Comparison of ENCODE assay signal across 11 cellular contexts in genomic region chr7:36048902-36049240, GRCh38.
DNase-seq lines count a peak whose midpoint lies in the region; ATAC-seq and TF ChIP-seq lines count a peak whose summit lies in the region.
"Had no signal": no experiment of that assay in that cellular context is flagged by ENCODE, and none has a peak within 500 bp of the region (broad histone marks: within the 10 kb centered on the region; RNA-seq: fewer than 3 reads in every experiment).

No MANE protein-coding gene starts in this region.

- no peaks in the 10 kb centered on the region for H3K9me3 ChIP-seq in IMR-90 (ENCODE audit: control insufficient read depth, insufficient read depth, low read length)
- H3K9me3 ChIP-seq in breast epithelium, result no peaks in the 10 kb centered on the region
- H3K9me3 ChIP-seq in osteoblast (ENCODE audit: low read depth, low read length), result no peaks in the 10 kb centered on the region
- H3K9me3 ChIP-seq: SJSA1, spleen had no signal

- peak overlapping the region; percentile 57; the same call in 1 of the 3 replicates for H2BK15ac ChIP-seq in IMR-90 (ENCODE audit: low read depth, low read length)

- H3K18ac ChIP-seq in IMR-90 (ENCODE audit: low read depth, low read length), result peak overlapping the region; percentile 57

- H3K4me1 ChIP-seq in IMR-90 (ENCODE audit: control insufficient read depth, insufficient read depth, low read length), result peaks cover 22% of the 10 kb centered on the region
- peaks cover 12 to 18% of the 10 kb centered on the region in 2 donors for H3K4me1 ChIP-seq in breast epithelium
- H3K4me1 ChIP-seq in osteoblast (ENCODE audit: insufficient read depth, low read length), result peaks cover 40% of the 10 kb centered on the region
- H3K4me1 ChIP-seq: SJSA1 had no signal

- no peak for TF ChIP-seq CTCF in IMR-90 (conservative IDR thresholded peaks at IDR 0.05; ENCODE audit: low read depth, low read length)
- TF ChIP-seq CTCF in breast epithelium (IDR thresholded peaks at IDR 0.05), result no peak
- TF ChIP-seq CTCF in osteoblast (IDR thresholded peaks at IDR 0.05; ENCODE audit: extremely low read depth, low read depth, low read length), result no peak

- peak overlapping the region; percentile 65 for H4K5ac ChIP-seq in IMR-90 (ENCODE audit: low read depth, low read length)

- peak overlapping the region; percentile 81; the same call in 1 of the 2 replicates for H2AK5ac ChIP-seq in IMR-90 (ENCODE audit: low read depth, low read length)

- H2AK9ac ChIP-seq in IMR-90 (replicated peaks; ENCODE audit: low read depth, low read length, poor library complexity), result no peak overlapping the region

- H4K91ac ChIP-seq in IMR-90 (ENCODE audit: insufficient read depth, low read depth, low read length), result peak overlapping the region; percentile 58; the same call in 1 of the 2 replicates

- POLR2A ChIA-PET in IMR-90 (lab: Charles Lee; ENCODE audit: unreplicated experiment), result no interaction called here

- H3K9ac ChIP-seq in IMR-90 (ENCODE audit: low read depth, low read length), result no peak overlapping the region

- peak overlapping the region; percentile 82 for H2BK120ac ChIP-seq in IMR-90 (ENCODE audit: low read depth, low read length)

- H3K36me3 ChIP-seq in IMR-90 (ENCODE audit: control insufficient read depth, insufficient read depth, low read length), result no peaks in the 10 kb centered on the region
- H3K36me3 ChIP-seq in breast epithelium, result no peaks in the 10 kb centered on the region
- no peaks in the 10 kb centered on the region for H3K36me3 ChIP-seq in osteoblast (ENCODE audit: insufficient read depth, low read length)
- H3K36me3 ChIP-seq: SJSA1, spleen had no signal

- WGBS in IMR-90 (ENCODE audit: extremely low coverage in 2 of 2, insufficient read length in 1 of 2), 2 experiments, result no CpG with 5 or more reads among the region's 2 CpGs

- H3K27ac ChIP-seq in IMR-90 (ENCODE audit: insufficient read depth, low read length) (no peak overlapping the region), breast epithelium (peak overlapping the region; percentile 65 to 85), osteoblast (ENCODE audit: low read depth, low read length) (peak overlapping the region; percentile 70)
- H3K27ac ChIP-seq: SJSA1 had no signal

- no peak for TF ChIP-seq POLR2A in IMR-90 (IDR thresholded peaks at IDR 0.05; ENCODE audit: low read depth, low read length)
- TF ChIP-seq POLR2A in breast epithelium (IDR thresholded peaks at IDR 0.05), result no peak

- in situ Hi-C loops in IMR-90 (cut with MboI; ENCODE audit: low sequenced_read_pairs), result no loop called here

- H3K14ac ChIP-seq in IMR-90 (replicated peaks; ENCODE audit: low read depth, low read length), result peak overlapping the region; percentile 79

- TF ChIP-seq RAD21 in IMR-90 (IDR thresholded peaks at IDR 0.05; ENCODE audit: low read length), result no peak

- DNase-seq in DMS 273 (lab: John Stamatoyannopoulos, UW; ENCODE audit: unreplicated experiment), result peak; percentile 75
- DNase-seq in IMR-90, result peak; percentile 31
- DNase-seq in breast epithelium (ENCODE audit: low spot score in 2 of 2), result no peak
- DNase-seq in osteoblast (ENCODE audit: insufficient read length, low spot score, missing footprints), result no peak
- DNase-seq in HPDE6-E6E7 (ENCODE audit: extremely low spot score), result no peak
- no peak for DNase-seq in GF-D8 (lab: John Stamatoyannopoulos, UW)
- DNase-seq in activated T-cell treated with anti-CD3 and anti-CD28 coated beads, Interleukin-2, amount 50 U/mL, for 1 hour, result no peak
- no peak for DNase-seq in stimulated activated CD4-positive, alpha-beta T cell treated with anti-CD3 and anti-CD28 coated beads, Interleukin-4, amount 100 ng/mL, for 24 hours
- DNase-seq: DMS79, spleen had no signal

- H2BK20ac ChIP-seq in IMR-90 (ENCODE audit: low read depth, low read length), result peak overlapping the region; percentile 83; the same call in 1 of the 2 replicates

- H3K56ac ChIP-seq in IMR-90 (ENCODE audit: extremely low read depth, insufficient read depth, low read length), result no peak overlapping the region

- no TSS peak for BruUV-seq in IMR-90 (replicated peaks; lab: Mats Ljungman, UMichigan)

- H3K4me3 ChIP-seq in IMR-90 (ENCODE audit: insufficient read depth, low read depth, low read length) (no peak overlapping the region), breast epithelium (no peak overlapping the region), osteoblast (ENCODE audit: insufficient read depth, low read length) (no peak overlapping the region)
- H3K4me3 ChIP-seq: SJSA1, spleen had no signal

- peak overlapping the region; percentile 46 to 82 for H4K8ac ChIP-seq in IMR-90 (ENCODE audit: low read depth in 2 of 2, low read length in 2 of 2)

- H3K23ac ChIP-seq in IMR-90 (ENCODE audit: low read depth, low read length), result peak overlapping the region; percentile 60

- dilution Hi-C loops in IMR-90 (cut with HindIII; ENCODE audit: low sequenced_read_pairs, unreplicated experiment), result no loop called here

- intact Hi-C loops in IMR-90 (cut with micrococcal nuclease) (loop anchor here (1.0 to 5.0 kb wide), 2 partner anchors 19 to 68 kb away; no protein-coding TSS in a partner anchor), breast epithelium (cut with DNase I; ENCODE audit: low total_unique reads) (no loop called here)

- ATAC-seq in IMR-90 (ENCODE audit: low read depth), result no peak

- peak overlapping the region; percentile 83 for H3K4ac ChIP-seq in IMR-90 (ENCODE audit: low read depth, low read length)

- H3K79me2 ChIP-seq in osteoblast (ENCODE audit: insufficient read depth, low read length), result no peaks in the 10 kb centered on the region

- H3K79me1 ChIP-seq in IMR-90 (ENCODE audit: low read depth in 1 of 2, low read length in 2 of 2), result no peaks in the 10 kb centered on the region

- H4K20me1 ChIP-seq in IMR-90 (ENCODE audit: insufficient read depth, low read length), result no peaks in the 10 kb centered on the region
- no peaks in the 10 kb centered on the region for H4K20me1 ChIP-seq in osteoblast (ENCODE audit: insufficient read depth, low read length)

- H2BK5ac ChIP-seq in IMR-90 (ENCODE audit: low read depth, low read length, poor library complexity, severe bottlenecking), result no peak overlapping the region

- peaks cover 11% of the 10 kb centered on the region for H3K9me1 ChIP-seq in IMR-90 (ENCODE audit: insufficient read depth, low read length)

- H2AFZ ChIP-seq in IMR-90 (replicated peaks; ENCODE audit: low read length, poor library complexity) (peak overlapping the region; percentile 80), osteoblast (ENCODE audit: low read length) (peak overlapping the region; percentile 70)

- no peaks in the 10 kb centered on the region for H3K27me3 ChIP-seq in IMR-90 (ENCODE audit: control insufficient read depth, insufficient read depth, low read length)
- H3K27me3 ChIP-seq in breast epithelium, result no peaks in the 10 kb centered on the region
- no peaks in the 10 kb centered on the region for H3K27me3 ChIP-seq in osteoblast (ENCODE audit: insufficient read depth, low read length)
- H3K27me3 ChIP-seq: SJSA1, spleen had no signal

- CTCF ChIA-PET in IMR-90 (lab: Yijun Ruan, JAX), result interaction anchor here (0.5 kb wide), 1 partner anchor 225 kb away, joined by 4 read pairs; no protein-coding TSS in a partner anchor

- H3K4me2 ChIP-seq in IMR-90 (ENCODE audit: low read depth, low read length) (peak overlapping the region; percentile 30; the same call in 1 of the 2 replicates), osteoblast (ENCODE audit: insufficient read depth, low read length) (peak overlapping the region; percentile 56)

TF ChIP-seq in IMR-90, 13 proteins besides CTCF, POLR2A, EP300 and RAD21:
- TF ChIP-seq MXI1 (IDR thresholded peaks at IDR 0.05; ENCODE audit: borderline replicate concordance, low read depth, low read length) (no peak), MAFK (IDR thresholded peaks at IDR 0.05; ENCODE audit: low read depth, low read length) (no peak), MAZ (IDR thresholded peaks at IDR 0.05; ENCODE audit: borderline replicate concordance, low read depth, low read length) (no peak), CHD1 (IDR thresholded peaks at IDR 0.05; ENCODE audit: low read depth, low read length) (no peak), FOS (IDR thresholded peaks at IDR 0.05; ENCODE audit: low read depth, low read length) (no peak), RFX5 (IDR thresholded peaks at IDR 0.05; ENCODE audit: low read depth, low read length) (no peak), BHLHE40 (IDR thresholded peaks at IDR 0.05; ENCODE audit: low read depth, low read length) (no peak), USF2 (IDR thresholded peaks at IDR 0.05; ENCODE audit: low read depth, low read length) (no peak), CEBPB (IDR thresholded peaks at IDR 0.05; ENCODE audit: low read depth, low read length) (no peak), NFE2L2 (IDR thresholded peaks at IDR 0.05; ENCODE audit: low read depth, low read length) (no peak), RCOR1 (IDR thresholded peaks at IDR 0.05; ENCODE audit: insufficient replicate concordance, low read length) (no peak), ELK1 (IDR thresholded peaks at IDR 0.05; ENCODE audit: borderline replicate concordance, low read depth, low read length) (no peak), SMC3 (IDR thresholded peaks at IDR 0.05; ENCODE audit: low read depth, low read length) (no peak)

Comparison
In these comparisons a context has a peak if more than half of its experiments do, and no peak if none do; other contexts are left out.
1. DNase-seq: peak in DMS 273 (single experiment) and IMR-90 (single experiment); none in breast epithelium (0 of 2), osteoblast (single experiment), HPDE6-E6E7 (single experiment), GF-D8 (single experiment), activated T-cell treated with anti-CD3 and anti-CD28 coated beads, Interleukin-2, amount 50 U/mL, for 1 hour (single experiment) and stimulated activated CD4-positive, alpha-beta T cell treated with anti-CD3 and anti-CD28 coated beads, Interleukin-4, amount 100 ng/mL, for 24 hours (single experiment).